11 cellular contexts compared by ENCODE assay signal in genomic region chr3:121809249-121809648, GRCh38.
DNase-seq lines count a peak whose midpoint lies in the region; ATAC-seq and TF ChIP-seq lines count a peak whose summit lies in the region.
"Had no signal": no experiment of that assay in that cellular context is flagged by ENCODE, and none has a peak within 500 bp of the region (broad histone marks: within the 10 kb centered on the region; RNA-seq: fewer than 3 reads in every experiment).

No MANE protein-coding gene starts in this region.

- no peak overlapping the region for H2AFZ ChIP-seq in MM.1S (ENCODE audit: low read length)

- no peaks in the 10 kb centered on the region for H4K20me1 ChIP-seq in MM.1S (ENCODE audit: insufficient read depth, low read length)

- H3K27me3 ChIP-seq in MM.1S (replicated peaks; ENCODE audit: insufficient read depth, low read length) (no peaks in the 10 kb centered on the region), HAP-1 (ENCODE audit: low read depth) (no peaks in the 10 kb centered on the region)
- H3K27me3 ChIP-seq: MG63 had no signal

- peak overlapping the region; percentile 74 for H3K4me2 ChIP-seq in MM.1S (ENCODE audit: low read depth, low read length)

- no peaks in the 10 kb centered on the region for H3K9me2 ChIP-seq in MM.1S (replicated peaks; ENCODE audit: insufficient read depth, low read length)

- H3K9me3 ChIP-seq in MM.1S (replicated peaks; ENCODE audit: insufficient read depth, low read length) (no peaks in the 10 kb centered on the region), HAP-1 (no peaks in the 10 kb centered on the region)
- H3K9me3 ChIP-seq: lower lobe of right lung, MG63, prostate gland had no signal

- no peak for TF ChIP-seq CTCF in MM.1S (IDR thresholded peaks at IDR 0.05; ENCODE audit: low read length)

- ATAC-seq in GM18517 (IDR thresholded peaks at IDR 0.05; ENCODE audit: unreplicated experiment) = peak; percentile 98
- ATAC-seq in GM21360 (IDR thresholded peaks at IDR 0.05; ENCODE audit: unreplicated experiment) = peak; percentile 97
- ATAC-seq in HG02973 (IDR thresholded peaks at IDR 0.05; ENCODE audit: unreplicated experiment) = peak; percentile 98
- ATAC-seq: lower lobe of right lung had no signal

- DNase-seq in MM.1S = peak; percentile 92
- no peak for DNase-seq in amniotic stem cell (lab: John Stamatoyannopoulos, UW)
- no peak for DNase-seq in HAP-1 (ENCODE audit: low spot score in 2 of 2)
- no peak for DNase-seq in stimulated activated CD4-positive, alpha-beta T cell treated with anti-CD3 and anti-CD28 coated beads, Interleukin-2, amount 100 ng/mL, for 24 hours
- DNase-seq in activated CD4-positive, alpha-beta T cell treated with anti-CD3 and anti-CD28 coated beads, Interleukin-2, amount 50 U/mL, for 48 hours = no peak
- DNase-seq: lower lobe of right lung, MG63 had no signal

- peak overlapping the region; percentile 88 for H3K27ac ChIP-seq in MM.1S (ENCODE audit: low read length)
- H3K27ac ChIP-seq: lower lobe of right lung, prostate gland had no signal

- H3K36me3 ChIP-seq in MM.1S (replicated peaks; ENCODE audit: insufficient read depth, low read length) (peaks cover 32% of the 10 kb centered on the region), HAP-1 (replicated peaks) (peaks cover 20% of the 10 kb centered on the region)
- H3K36me3 ChIP-seq: prostate gland had no signal

- peak overlapping the region; percentile 32; the same call in 1 of the 2 replicates for H3K9ac ChIP-seq in MM.1S (ENCODE audit: low read length)

- H3K4me1 ChIP-seq in MM.1S (ENCODE audit: low read length) (peaks cover 42% of the 10 kb centered on the region), HAP-1 (peaks cover 10% of the 10 kb centered on the region)
- H3K4me1 ChIP-seq: lower lobe of right lung, prostate gland had no signal

- peaks cover 62% of the 10 kb centered on the region for H3K79me2 ChIP-seq in MM.1S (ENCODE audit: low read length)

- H3K4me3 ChIP-seq in MM.1S (ENCODE audit: low read length) (peak overlapping the region; percentile 12; the same call in 1 of the 2 replicates), HAP-1 (no peak overlapping the region)
- H3K4me3 ChIP-seq: lower lobe of right lung, MG63, prostate gland had no signal

- in situ Hi-C loops in HAP-1 (cut with MboI; ENCODE audit: low sequenced_read_pairs) = no loop called here

- peaks cover 32% of the 10 kb centered on the region for H3F3A ChIP-seq in MM.1S (ENCODE audit: insufficient read depth, low read length)
